Comparison of ENCODE assay signal across 12 cellular contexts in the genomic region with DNA sequence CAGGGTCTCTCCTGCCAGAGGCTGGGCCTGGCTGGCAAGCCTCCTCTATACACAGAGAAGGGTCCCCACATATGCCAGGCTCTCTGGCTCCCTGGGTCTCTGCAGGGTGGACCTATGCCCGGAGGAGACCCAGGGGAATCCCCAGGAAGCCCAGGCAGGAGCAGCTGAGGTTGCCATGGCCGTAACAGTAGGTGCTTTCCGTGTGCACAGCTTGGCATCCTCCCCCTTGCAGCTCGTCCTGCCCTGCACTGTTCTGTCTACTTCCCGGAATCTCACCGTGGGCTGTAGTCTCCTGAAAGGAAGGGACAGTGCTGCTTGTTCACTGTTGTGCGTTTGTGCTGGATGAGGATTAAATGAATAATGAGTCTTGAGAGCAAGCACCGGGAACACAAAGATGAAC. TPM values are rescaled to one million over a fixed set of nuclear protein-coding genes. Genes with fewer than 3 reads are reported as not detected.
DNase-seq lines count a peak whose midpoint lies in the region; ATAC-seq and TF ChIP-seq lines count a peak whose summit lies in the region.
"Had no signal": no experiment of that assay in that cellular context is flagged by ENCODE, and none has a peak within 500 bp of the region (broad histone marks: within the 10 kb centered on the region; RNA-seq: fewer than 3 reads in every experiment).

No MANE protein-coding gene starts in this region.

- no peak for TF ChIP-seq POLR2A in spleen (IDR thresholded peaks at IDR 0.05)

- H3K4me3 ChIP-seq in GM23248 (no peak overlapping the region), spleen (no peak overlapping the region), ascending aorta (no peak overlapping the region)
- H3K4me3 ChIP-seq: upper lobe of left lung had no signal

- H2AFZ ChIP-seq in GM23248 = no peak overlapping the region

- no peaks in the 10 kb centered on the region for H4K20me1 ChIP-seq in GM23248 (ENCODE audit: insufficient read depth)

- TF ChIP-seq CTCF in spleen (IDR thresholded peaks at IDR 0.05 in 8 of 11, conservative IDR thresholded peaks at IDR 0.05 in 3 of 11) = no peak
- TF ChIP-seq CTCF in ascending aorta (IDR thresholded peaks at IDR 0.05) = no peak

- peaks cover 41% of the 10 kb centered on the region for H3K4me1 ChIP-seq in GM23248 (ENCODE audit: insufficient read depth)
- H3K4me1 ChIP-seq in spleen = peaks cover 13 to 88% (median 37%) of the 10 kb centered on the region in 6 donors
- H3K4me1 ChIP-seq in ascending aorta = no peaks in the 10 kb centered on the region

- H3K27me3 ChIP-seq in GM23248 (replicated peaks; ENCODE audit: insufficient read depth) = no peaks in the 10 kb centered on the region
- H3K27me3 ChIP-seq in spleen (replicated peaks in 1 of 7) = no peaks in the 10 kb centered on the region
- no peaks in the 10 kb centered on the region for H3K27me3 ChIP-seq in ascending aorta
- H3K27me3 ChIP-seq: upper lobe of left lung had no signal

- ATAC-seq in left lobe of liver = peak; percentile 12
- ATAC-seq: PC-3 had no signal

- no peak overlapping the region for H3K9ac ChIP-seq in GM23248

- DNase-seq in GM23248 (peak; percentile 23), T-helper 22 cell (ENCODE audit: low read depth) (peak; percentile 8), left lobe of liver (ENCODE audit: low spot score) (no peak), spleen (no peak), NCI-H1417 treated with DMSO at 0.1 percent for 48 hours (lab: John Stamatoyannopoulos, UW) (no peak), ascending aorta (ENCODE audit: low spot score in 2 of 2) (no peak)
- DNase-seq in activated CD4-positive, CD25-positive, alpha-beta regulatory T cell treated with anti-CD3 and anti-CD28 coated beads, Interleukin-2, amount 50 U/mL, for 72 hours = no peak
- DNase-seq: CD4-positive, CD25-positive, alpha-beta regulatory T cell; dermis blood vessel endothelial cell; PC-3; stimulated activated CD4-positive, alpha-beta T cell treated with anti-CD3 and anti-CD28 coated beads, Interleukin-2, amount 100 ng/mL, for 24 hours; upper lobe of left lung had no signal

- in situ Hi-C loops in GM23248 (cut with MboI) = no loop called here

- WGBS in GM23248 (ENCODE audit: low coverage in 1 of 2, low lambda C conversion rate in 2 of 2, missing lambda C conversion rate in 2 of 2), 2 experiments = 66 to 69% methylated on average over 8 of the region's 8 CpGs
- 28 to 52% (median 40%) methylated on average over 8 of the region's 8 CpGs for WGBS in spleen, 5 donors

- peak overlapping the region; percentile 31 for H3K4me2 ChIP-seq in GM23248 (ENCODE audit: unreplicated experiment)

- H3K9me2 ChIP-seq in GM23248 (ENCODE audit: insufficient read depth) = no peaks in the 10 kb centered on the region

- H3K27ac ChIP-seq in GM23248 (no peak overlapping the region), spleen (peak overlapping the region in 6 of 8 donors; percentile 49 to 87 (median 56)), ascending aorta (no peak overlapping the region)

- no peaks in the 10 kb centered on the region for H3K79me2 ChIP-seq in GM23248 (ENCODE audit: insufficient read depth)

- intact Hi-C loops in spleen (cut with DNase I; ENCODE audit: low total_unique reads) (no loop called here), ascending aorta (cut with DNase I) (no loop called here)

- H3K9me3 ChIP-seq in GM23248 (ENCODE audit: low read depth) (no peaks in the 10 kb centered on the region), spleen (no peaks in the 10 kb centered on the region), ascending aorta (no peaks in the 10 kb centered on the region)
- H3K9me3 ChIP-seq: upper lobe of left lung had no signal

- peaks cover 14% of the 10 kb centered on the region for H3F3A ChIP-seq in GM23248 (ENCODE audit: insufficient read depth)

- H3K36me3 ChIP-seq in GM23248 (ENCODE audit: low read depth) (no peaks in the 10 kb centered on the region), spleen (no peaks in the 10 kb centered on the region), ascending aorta (no peaks in the 10 kb centered on the region)
- H3K36me3 ChIP-seq: upper lobe of left lung had no signal

RNA-seq across cellular contexts. Expression of gene DAPK2, which starts 47.8 kb away (rescaled TPM):
- total RNA-seq in GM23248 (2014; rRNA removed; shearing (Covaris generic)) = 2.1 and 7.5 TPM in 2 replicates
- polyA plus RNA-seq in GM23248 (2016; fragmentation: Nextera tagmentation; extraction: Ambion mirVana) (5.2 and 5.8 TPM in 2 replicates), spleen (1 to 10 TPM; 4.9 to 7.6 (median 6.0) TPM)
- total RNA-seq in left lobe of liver (0.88 TPM), spleen (10 to 100 TPM; 12.2 to 38.3 (median 20.6) TPM), ascending aorta (2.4 TPM)
- polyA plus RNA-seq: CD4-positive, CD25-positive, alpha-beta regulatory T cell had no signal

Comparison
In these comparisons a context has a peak if more than half of its experiments do, and no peak if none do; other contexts are left out.
1. DNase-seq: peak in GM23248 (single experiment) and T-helper 22 cell (single experiment); none in left lobe of liver (single experiment), spleen (single experiment), activated CD4-positive, CD25-positive, alpha-beta regulatory T cell treated with anti-CD3 and anti-CD28 coated beads, Interleukin-2, amount 50 U/mL, for 72 hours (single experiment), NCI-H1417 treated with DMSO at 0.1 percent for 48 hours (single experiment) and ascending aorta (0 of 2).
2. H3K27ac ChIP-seq: peak in spleen (6 of 8); none in GM23248 (single experiment) and ascending aorta (0 of 2).